Comparison of ENCODE assay signal across 8 cellular contexts in genomic region chr19:41957838-41958366, GRCh38. TPM values are rescaled to one million over a fixed set of nuclear protein-coding genes. Genes with fewer than 3 reads are reported as not detected.
A peak's percentile ranks its signal among the peaks of the same experiment; 100 is the strongest.
DNase-seq lines count a peak whose midpoint lies in the region; ATAC-seq, FAIRE-seq and TF ChIP-seq lines count a peak whose summit lies in the region.

No MANE protein-coding gene starts in this region.

- FAIRE-seq in A549 (lab: Jason Lieb, UNC) (peak; percentile 100), islet of Langerhans (lab: Jason Lieb, UNC) (peak; percentile 5)

- 2% methylated on average over 10 of the region's 10 CpGs for WGBS in A549 (ENCODE audit: missing lambda C conversion rate)

- DNase-seq in A549 (ENCODE audit: low read depth in 1 of 2, low spot score in 1 of 2): peak; percentile 96 to 100
- DNase-seq in GM06990 (ENCODE audit: extremely low read depth, insufficient read length): no peak
- peak; percentile 79 for DNase-seq in NAMALWA (ENCODE audit: low spot score)
- peak; percentile 27 for DNase-seq in SKM-1 (lab: John Stamatoyannopoulos, UW; ENCODE audit: unreplicated experiment)
- DNase-seq in cerebellum (ENCODE audit: low spot score): peak; percentile 85

- H3K27me3 ChIP-seq in GM06990 (replicated peaks; ENCODE audit: control insufficient read depth, insufficient read depth, low read length): no peaks in the 10 kb centered on the region
- no peaks in the 10 kb centered on the region for H3K27me3 ChIP-seq in skeletal muscle satellite cell (ENCODE audit: control insufficient read depth, insufficient read depth, low read length)

- H3K9me3 ChIP-seq in A549: no peaks in the 10 kb centered on the region
- no peaks in the 10 kb centered on the region for H3K9me3 ChIP-seq in skeletal muscle satellite cell (replicated peaks; ENCODE audit: low read length)

- peak overlapping the region; percentile 96 for H3K9ac ChIP-seq in skeletal muscle satellite cell (ENCODE audit: low read depth, low read length)

- H3K36me3 ChIP-seq in GM06990 (ENCODE audit: control insufficient read depth, insufficient read depth, low read length) (peaks cover 1% of the 10 kb centered on the region; the same call in 1 of the 2 replicates), skeletal muscle satellite cell (ENCODE audit: insufficient read depth, low read length) (peaks cover 17% of the 10 kb centered on the region)

- H3K4me1 ChIP-seq in A549 (peaks cover 13% of the 10 kb centered on the region), skeletal muscle satellite cell (ENCODE audit: control insufficient read depth, insufficient read depth, low read length) (peaks cover 10% of the 10 kb centered on the region)

- peak overlapping the region; percentile 76 for H3K4me3 ChIP-seq in A549
- peak overlapping the region; percentile 88 for H3K4me3 ChIP-seq in GM06990 (replicated peaks; ENCODE audit: low read depth, low read length)
- H3K4me3 ChIP-seq in skeletal muscle satellite cell (ENCODE audit: low read length): peak overlapping the region; percentile 84

- ATAC-seq in A549 (peak; percentile 72 to 83), HG03342 (IDR thresholded peaks at IDR 0.05; ENCODE audit: unreplicated experiment) (no peak)

- H3K27ac ChIP-seq in A549: peak overlapping the region; percentile 80 to 87

- peak overlapping the region; percentile 82 for H3K4me2 ChIP-seq in A549
- H3K4me2 ChIP-seq in skeletal muscle satellite cell (ENCODE audit: low read length): peak overlapping the region; percentile 90

- TF ChIP-seq RAD21 in A549 (conservative IDR thresholded peaks at IDR 0.05 in 1 of 2, IDR thresholded peaks at IDR 0.05 in 1 of 2): peak; percentile 89 to 96

- CTCF ChIA-PET in A549 (lab: Yijun Ruan, JAX): interaction anchor here (0.6 to 4.3 kb wide), 42 partner anchors 8 to 439 kb away, joined by 3 to 97 read pairs (median 6); partner anchors contain the start of genes CD79A and RPS19

- no peak for TF ChIP-seq EP300 in A549 (IDR thresholded peaks at IDR 0.05)

- POLR2A ChIA-PET in A549 (lab: Yijun Ruan, JAX): interaction anchor here (1.0 to 4.0 kb wide), 3 partner anchors 85 to 98 kb away, joined by 3 to 34 read pairs (median 24); partner anchors contain the start of gene RPS19

- TF ChIP-seq POLR2A in A549 (IDR thresholded peaks at IDR 0.05; ENCODE audit: low read length): no peak

- peak; percentile 98 for TF ChIP-seq CTCF in A549 (IDR thresholded peaks at IDR 0.05)
- peak; percentile 84 for TF ChIP-seq CTCF in GM06990 (IDR thresholded peaks at IDR 0.05; ENCODE audit: insufficient read depth, low read length, poor library complexity, severe bottlenecking)

TF ChIP-seq in A549, 52 proteins besides CTCF, POLR2A, EP300 and RAD21 (continues in another document):
- TF ChIP-seq RNF2 (IDR thresholded peaks at IDR 0.05; ENCODE audit: borderline replicate concordance, low read depth) (no peak), MYC (IDR thresholded peaks at IDR 0.05; ENCODE audit: borderline replicate concordance, low read length) (peak; percentile 42; the same call in 1 of the 2 replicates), EHF (CRISPR knock-in tag; IDR thresholded peaks at IDR 0.05) (no peak), KDM5A (IDR thresholded peaks at IDR 0.05) (no peak), NR3C1 (IDR thresholded peaks at IDR 0.05) (no peak), HOXA7 (CRISPR knock-in tag; IDR thresholded peaks at IDR 0.05) (no peak), BHLHE40 (IDR thresholded peaks at IDR 0.05; ENCODE audit: low read depth, low read length) (no peak), HOXB13 (CRISPR knock-in tag; IDR thresholded peaks at IDR 0.05; ENCODE audit: low read depth) (no peak), RFX5 (IDR thresholded peaks at IDR 0.05) (no peak), JUN (IDR thresholded peaks at IDR 0.05) (no peak), TP53 (CRISPR knock-in tag; IDR thresholded peaks at IDR 0.05) (peak; percentile 64; the same call in 1 of the 2 replicates), FOXS1 (CRISPR knock-in tag; IDR thresholded peaks at IDR 0.05) (no peak), SREBF2 (IDR thresholded peaks at IDR 0.05) (no peak), NFE2L2 (conservative IDR thresholded peaks at IDR 0.05; ENCODE audit: low read length) (no peak), KDM1A (IDR thresholded peaks at IDR 0.05; ENCODE audit: low read depth) (no peak), JUNB (IDR thresholded peaks at IDR 0.05) (no peak), MAX (IDR thresholded peaks at IDR 0.05) (peak; percentile 57), RCOR1 (IDR thresholded peaks at IDR 0.05; ENCODE audit: low read depth, low read length) (no peak), CEBPB (IDR thresholded peaks at IDR 0.05) (no peak), HDAC2 (IDR thresholded peaks at IDR 0.05) (no peak), ZSCAN20 (CRISPR knock-in tag; IDR thresholded peaks at IDR 0.05) (no peak), RARB (CRISPR knock-in tag; IDR thresholded peaks at IDR 0.05) (no peak), CHD4 (IDR thresholded peaks at IDR 0.05; ENCODE audit: borderline replicate concordance) (no peak), FOSB (CRISPR knock-in tag; IDR thresholded peaks at IDR 0.05) (no peak), FOSL2 (IDR thresholded peaks at IDR 0.05) (no peak), FOSL2 (CRISPR knock-in tag; IDR thresholded peaks at IDR 0.05) (0 out of 2 replicates have a peak, but pooled peaks have one; percentile 5), HEYL (CRISPR knock-in tag; IDR thresholded peaks at IDR 0.05) (no peak), EHMT2 (IDR thresholded peaks at IDR 0.05; ENCODE audit: low read depth) (no peak), MAFK (IDR thresholded peaks at IDR 0.05; ENCODE audit: partially characterized antibody) (no peak), CBX2 (IDR thresholded peaks at IDR 0.05; ENCODE audit: borderline replicate concordance, low read depth) (no peak), POLR2AphosphoS2 (conservative IDR thresholded peaks at IDR 0.05; ENCODE audit: low read length) (no peak), ELK1 (IDR thresholded peaks at IDR 0.05; ENCODE audit: low read depth, low read length) (no peak), TFCP2L1 (CRISPR knock-in tag; IDR thresholded peaks at IDR 0.05) (0 out of 2 replicates have a peak, but pooled peaks have one; percentile 21), SMC3 (IDR thresholded peaks at IDR 0.05) (peak; percentile 79)
- TF ChIP-seq, protein P1, sequence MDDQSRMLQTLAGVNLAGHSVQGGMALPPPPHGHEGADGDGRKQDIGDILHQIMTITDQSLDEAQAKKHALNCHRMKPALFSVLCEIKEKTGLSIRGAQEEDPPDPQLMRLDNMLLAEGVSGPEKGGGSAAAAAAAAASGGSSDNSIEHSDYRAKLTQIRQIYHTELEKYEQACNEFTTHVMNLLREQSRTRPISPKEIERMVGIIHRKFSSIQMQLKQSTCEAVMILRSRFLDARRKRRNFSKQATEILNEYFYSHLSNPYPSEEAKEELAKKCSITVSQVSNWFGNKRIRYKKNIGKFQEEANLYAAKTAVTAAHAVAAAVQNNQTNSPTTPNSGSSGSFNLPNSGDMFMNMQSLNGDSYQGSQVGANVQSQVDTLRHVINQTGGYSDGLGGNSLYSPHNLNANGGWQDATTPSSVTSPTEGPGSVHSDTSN (IDR thresholded peaks at IDR 0.05): no peak

RNA-seq across cellular contexts. Expression of gene RABAC1, which starts 1.2 kb away (rescaled TPM):
- 117 and 137 TPM in 2 replicates for polyA plus RNA-seq in A549 (2011; rRNA removed)
- polyA plus RNA-seq in A549 (2012; cell fraction: cytosol; rRNA removed): 315 and 361 TPM in 2 replicates
- 405 and 426 TPM in 2 replicates for polyA plus RNA-seq in A549 (2012; cell fraction: nucleus; rRNA removed)
- 199 to 247 TPM (median 246 TPM) in 3 replicates for polyA plus RNA-seq in A549 (2017; fragmentation: RNase III; extraction: RNeasy Plus Mini Kit Qiagen cat#74134 plus additional on column Dnase treatment)
- polyA minus RNA-seq in A549 (2011; rRNA and poly(A)+ RNA removed): 73.2 and 77.6 TPM in 2 replicates
- 62.8 TPM for total RNA-seq in cerebellum
- 130 and 191 TPM in 2 replicates for total RNA-seq in skeletal muscle satellite cell (2012; rRNA removed)

RNA-seq across cellular contexts. Expression of gene ERFL, which starts 29.7 kb away (rescaled TPM):
- 0.19 and 0.21 TPM in 2 replicates for polyA plus RNA-seq in A549 (2011; rRNA removed)
- 0.07 and 0.08 TPM in 2 replicates for polyA plus RNA-seq in A549 (2012; cell fraction: cytosol; rRNA removed)
- polyA plus RNA-seq in A549 (2012; cell fraction: nucleus; rRNA removed): 0.50 and 0.82 TPM in 2 replicates
- 0.10 to 0.20 TPM (median 0.15 TPM) in 3 replicates for polyA plus RNA-seq in A549 (2017; fragmentation: RNase III; extraction: RNeasy Plus Mini Kit Qiagen cat#74134 plus additional on column Dnase treatment)
- 0.17 TPM in 1 of 2 replicates, not detected in the other for polyA minus RNA-seq in A549 (2011; rRNA and poly(A)+ RNA removed)
- not detected for total RNA-seq in cerebellum
- total RNA-seq in skeletal muscle satellite cell (2012; rRNA removed): under 0.01 TPM in 1 of 2 replicates, not detected in the other

RNA-seq across cellular contexts. Expression of gene ATP1A3, which starts 36.1 kb away (rescaled TPM):
- polyA plus RNA-seq in A549 (2011; rRNA removed): 0.67 and 0.69 TPM in 2 replicates
- polyA plus RNA-seq in A549 (2012; cell fraction: cytosol; rRNA removed): 1.2 and 1.3 TPM in 2 replicates
- 2.9 and 3.8 TPM in 2 replicates for polyA plus RNA-seq in A549 (2012; cell fraction: nucleus; rRNA removed)
- 3.4 to 3.8 TPM (median 3.7 TPM) in 3 replicates for polyA plus RNA-seq in A549 (2017; fragmentation: RNase III; extraction: RNeasy Plus Mini Kit Qiagen cat#74134 plus additional on column Dnase treatment)
- 1.3 and 2.6 TPM in 2 replicates for polyA minus RNA-seq in A549 (2011; rRNA and poly(A)+ RNA removed)
- total RNA-seq in cerebellum: 122 TPM
- 0.51 TPM in 1 of 2 replicates, not detected in the other for total RNA-seq in skeletal muscle satellite cell (2012; rRNA removed)
